In the genomic region with DNA sequence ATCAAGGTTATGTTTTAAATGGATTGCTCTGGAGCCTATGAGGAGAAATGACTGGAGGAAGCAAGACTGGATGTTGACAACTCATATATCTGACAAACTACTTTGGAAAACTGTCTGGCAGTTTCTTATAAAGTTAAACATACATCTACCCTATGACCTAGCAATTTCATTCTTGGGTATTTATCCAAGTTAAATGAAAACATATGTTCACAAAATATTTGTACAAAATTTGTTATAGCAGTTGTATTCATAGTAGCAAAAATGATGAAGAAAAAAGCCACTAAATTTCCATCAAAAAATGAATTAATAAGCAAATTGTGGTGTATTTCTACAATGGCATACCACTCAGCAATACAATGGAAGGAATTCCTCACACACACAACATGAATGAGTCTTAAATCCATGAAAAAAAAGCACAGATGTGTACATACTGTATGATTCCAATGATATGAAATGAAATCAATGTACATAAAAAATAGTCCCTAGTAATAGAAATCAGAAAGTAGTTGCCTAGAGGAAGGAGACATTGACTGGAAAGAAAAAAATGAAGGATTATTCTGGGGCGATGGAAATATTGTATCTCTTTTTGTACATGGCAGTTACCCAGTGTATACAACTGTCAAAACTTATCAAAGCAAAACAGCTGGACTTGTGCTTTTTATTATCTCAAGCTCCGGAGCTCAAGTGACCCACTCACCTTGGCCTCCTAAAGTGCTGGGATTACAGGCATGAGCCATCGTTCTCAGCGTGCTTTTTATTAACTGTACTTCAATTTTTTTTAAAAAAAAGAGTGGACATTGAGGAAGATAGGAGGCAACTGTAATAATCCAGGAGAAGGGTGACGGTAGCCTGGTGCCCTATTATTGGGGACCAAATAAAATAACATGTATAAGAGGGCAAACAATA, we compare ENCODE assay signal across 1 cellular context.
A peak's percentile ranks its signal among the peaks of the same experiment; 100 is the strongest.
TF ChIP-seq lines count a peak whose summit lies in the region.

No MANE protein-coding gene starts in this region.

TF ChIP-seq in K562, 482 proteins besides CTCF, POLR2A, EP300 and RAD21 (continues in another document):
- TF ChIP-seq ZNF79 (CRISPR knock-in tag; IDR thresholded peaks at IDR 0.05; ENCODE audit: low read depth) (0 out of 2 replicates have a peak, but pooled peaks have one; percentile 9), L3MBTL2 (IDR thresholded peaks at IDR 0.05) (peak; percentile 53; the same call in 1 of the 2 replicates), ZNF212 (CRISPR knock-in tag; IDR thresholded peaks at IDR 0.05) (no peak), NCOA2 (IDR thresholded peaks at IDR 0.05; ENCODE audit: partially characterized antibody in 2 of 2) (peak in 1 of 2 experiments; percentile 64), FOSL1 (tag; conservative IDR thresholded peaks at IDR 0.05) (no peak), DPF2 (IDR thresholded peaks at IDR 0.05) (peak; percentile 95), IFI16 (CRISPR knock-in tag; IDR thresholded peaks at IDR 0.05) (no peak), ESRRA (IDR thresholded peaks at IDR 0.05; ENCODE audit: borderline replicate concordance, low read depth) (peak; percentile 81), TAL1 (IDR thresholded peaks at IDR 0.05) (peak; percentile 92), ZNF644 (tag; IDR thresholded peaks at IDR 0.05; ENCODE audit: low read depth) (0 out of 2 replicates have a peak, but pooled peaks have one; percentile 57), TEAD2 (tag; IDR thresholded peaks at IDR 0.05) (no peak), HMG20A (CRISPR knock-in tag; conservative IDR thresholded peaks at IDR 0.05) (0 out of 2 replicates have a peak, but pooled peaks have one; percentile 35), TBL1XR1 (IDR thresholded peaks at IDR 0.05; ENCODE audit: low read length in 2 of 2) (peak in 1 of 2 experiments; percentile 57; a peak in 2 of 4 replicates), FOXK2 (conservative IDR thresholded peaks at IDR 0.05 in 1 of 2, IDR thresholded peaks at IDR 0.05 in 1 of 2; ENCODE audit: low read depth in 2 of 2) (peak; percentile 62 to 74), JUN (IDR thresholded peaks at IDR 0.05; ENCODE audit: borderline replicate concordance, low read depth, low read length) (no peak), JUN (CRISPR knock-in tag; IDR thresholded peaks at IDR 0.05; ENCODE audit: borderline replicate concordance) (no peak), ZNF347 (CRISPR knock-in tag; IDR thresholded peaks at IDR 0.05; ENCODE audit: low read depth) (no peak), RNF2 (IDR thresholded peaks at IDR 0.05) (peak; percentile 84), ZNF12 (CRISPR knock-in tag; IDR thresholded peaks at IDR 0.05) (no peak), ZNF197 (CRISPR knock-in tag; IDR thresholded peaks at IDR 0.05; ENCODE audit: low read depth) (peak; percentile 81; the same call in 1 of the 2 replicates), POLR2H (tag; IDR thresholded peaks at IDR 0.05; ENCODE audit: low read depth) (peak; percentile 60; the same call in 1 of the 2 replicates), NFRKB (IDR thresholded peaks at IDR 0.05; ENCODE audit: low read depth) (peak; percentile 77; the same call in 1 of the 2 replicates), ZEB2 (IDR thresholded peaks at IDR 0.05) (peak; percentile 83), CTBP1 (IDR thresholded peaks at IDR 0.05; ENCODE audit: borderline replicate concordance) (peak; percentile 58; the same call in 1 of the 2 replicates), BCOR (IDR thresholded peaks at IDR 0.05) (no peak), NEUROD1 (IDR thresholded peaks at IDR 0.05; ENCODE audit: borderline replicate concordance, low read depth, low read length, partially characterized antibody) (peak; percentile 70), NCOA1 (IDR thresholded peaks at IDR 0.05; ENCODE audit: low read depth) (peak; percentile 84; the same call in 1 of the 2 replicates)
- TF ChIP-seq, protein P1, sequence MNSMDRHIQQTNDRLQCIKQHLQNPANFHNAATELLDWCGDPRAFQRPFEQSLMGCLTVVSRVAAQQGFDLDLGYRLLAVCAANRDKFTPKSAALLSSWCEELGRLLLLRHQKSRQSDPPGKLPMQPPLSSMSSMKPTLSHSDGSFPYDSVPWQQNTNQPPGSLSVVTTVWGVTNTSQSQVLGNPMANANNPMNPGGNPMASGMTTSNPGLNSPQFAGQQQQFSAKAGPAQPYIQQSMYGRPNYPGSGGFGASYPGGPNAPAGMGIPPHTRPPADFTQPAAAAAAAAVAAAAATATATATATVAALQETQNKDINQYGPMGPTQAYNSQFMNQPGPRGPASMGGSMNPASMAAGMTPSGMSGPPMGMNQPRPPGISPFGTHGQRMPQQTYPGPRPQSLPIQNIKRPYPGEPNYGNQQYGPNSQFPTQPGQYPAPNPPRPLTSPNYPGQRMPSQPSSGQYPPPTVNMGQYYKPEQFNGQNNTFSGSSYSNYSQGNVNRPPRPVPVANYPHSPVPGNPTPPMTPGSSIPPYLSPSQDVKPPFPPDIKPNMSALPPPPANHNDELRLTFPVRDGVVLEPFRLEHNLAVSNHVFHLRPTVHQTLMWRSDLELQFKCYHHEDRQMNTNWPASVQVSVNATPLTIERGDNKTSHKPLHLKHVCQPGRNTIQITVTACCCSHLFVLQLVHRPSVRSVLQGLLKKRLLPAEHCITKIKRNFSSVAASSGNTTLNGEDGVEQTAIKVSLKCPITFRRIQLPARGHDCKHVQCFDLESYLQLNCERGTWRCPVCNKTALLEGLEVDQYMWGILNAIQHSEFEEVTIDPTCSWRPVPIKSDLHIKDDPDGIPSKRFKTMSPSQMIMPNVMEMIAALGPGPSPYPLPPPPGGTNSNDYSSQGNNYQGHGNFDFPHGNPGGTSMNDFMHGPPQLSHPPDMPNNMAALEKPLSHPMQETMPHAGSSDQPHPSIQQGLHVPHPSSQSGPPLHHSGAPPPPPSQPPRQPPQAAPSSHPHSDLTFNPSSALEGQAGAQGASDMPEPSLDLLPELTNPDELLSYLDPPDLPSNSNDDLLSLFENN (IDR thresholded peaks at IDR 0.05; ENCODE audit: low read depth in 2 of 2, low read length in 2 of 2): peak in 1 of 2 experiments; percentile 66; a peak in 1 of 4 replicates
- TF ChIP-seq, protein P2, sequence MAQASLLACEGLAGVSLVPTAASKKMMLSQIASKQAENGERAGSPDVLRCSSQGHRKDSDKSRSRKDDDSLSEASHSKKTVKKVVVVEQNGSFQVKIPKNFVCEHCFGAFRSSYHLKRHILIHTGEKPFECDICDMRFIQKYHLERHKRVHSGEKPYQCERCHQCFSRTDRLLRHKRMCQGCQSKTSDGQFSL (CRISPR knock-in tag; IDR thresholded peaks at IDR 0.05): no peak
- TF ChIP-seq, protein P2 (tag; IDR thresholded peaks at IDR 0.05): no peak
- TF ChIP-seq, protein P3, sequence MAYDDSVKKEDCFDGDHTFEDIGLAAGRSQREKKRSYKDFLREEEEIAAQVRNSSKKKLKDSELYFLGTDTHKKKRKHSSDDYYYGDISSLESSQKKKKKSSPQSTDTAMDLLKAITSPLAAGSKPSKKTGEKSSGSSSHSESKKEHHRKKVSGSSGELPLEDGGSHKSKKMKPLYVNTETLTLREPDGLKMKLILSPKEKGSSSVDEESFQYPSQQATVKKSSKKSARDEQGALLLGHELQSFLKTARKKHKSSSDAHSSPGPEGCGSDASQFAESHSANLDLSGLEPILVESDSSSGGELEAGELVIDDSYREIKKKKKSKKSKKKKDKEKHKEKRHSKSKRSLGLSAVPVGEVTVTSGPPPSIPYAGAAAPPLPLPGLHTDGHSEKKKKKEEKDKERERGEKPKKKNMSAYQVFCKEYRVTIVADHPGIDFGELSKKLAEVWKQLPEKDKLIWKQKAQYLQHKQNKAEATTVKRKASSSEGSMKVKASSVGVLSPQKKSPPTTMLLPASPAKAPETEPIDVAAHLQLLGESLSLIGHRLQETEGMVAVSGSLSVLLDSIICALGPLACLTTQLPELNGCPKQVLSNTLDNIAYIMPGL (CRISPR knock-in tag; IDR thresholded peaks at IDR 0.05): no peak
- TF ChIP-seq, protein P4, sequence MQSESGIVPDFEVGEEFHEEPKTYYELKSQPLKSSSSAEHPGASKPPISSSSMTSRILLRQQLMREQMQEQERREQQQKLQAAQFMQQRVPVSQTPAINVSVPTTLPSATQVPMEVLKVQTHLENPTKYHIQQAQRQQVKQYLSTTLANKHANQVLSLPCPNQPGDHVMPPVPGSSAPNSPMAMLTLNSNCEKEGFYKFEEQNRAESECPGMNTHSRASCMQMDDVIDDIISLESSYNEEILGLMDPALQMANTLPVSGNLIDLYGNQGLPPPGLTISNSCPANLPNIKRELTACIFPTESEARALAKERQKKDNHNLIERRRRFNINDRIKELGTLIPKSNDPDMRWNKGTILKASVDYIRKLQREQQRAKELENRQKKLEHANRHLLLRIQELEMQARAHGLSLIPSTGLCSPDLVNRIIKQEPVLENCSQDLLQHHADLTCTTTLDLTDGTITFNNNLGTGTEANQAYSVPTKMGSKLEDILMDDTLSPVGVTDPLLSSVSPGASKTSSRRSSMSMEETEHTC (IDR thresholded peaks at IDR 0.05): peak; percentile 62; the same call in 1 of the 2 replicates
- TF ChIP-seq, protein P5, sequence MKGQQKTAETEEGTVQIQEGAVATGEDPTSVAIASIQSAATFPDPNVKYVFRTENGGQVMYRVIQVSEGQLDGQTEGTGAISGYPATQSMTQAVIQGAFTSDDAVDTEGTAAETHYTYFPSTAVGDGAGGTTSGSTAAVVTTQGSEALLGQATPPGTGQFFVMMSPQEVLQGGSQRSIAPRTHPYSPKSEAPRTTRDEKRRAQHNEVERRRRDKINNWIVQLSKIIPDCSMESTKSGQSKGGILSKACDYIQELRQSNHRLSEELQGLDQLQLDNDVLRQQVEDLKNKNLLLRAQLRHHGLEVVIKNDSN (CRISPR knock-in tag; IDR thresholded peaks at IDR 0.05): no peak
- TF ChIP-seq, protein P6, sequence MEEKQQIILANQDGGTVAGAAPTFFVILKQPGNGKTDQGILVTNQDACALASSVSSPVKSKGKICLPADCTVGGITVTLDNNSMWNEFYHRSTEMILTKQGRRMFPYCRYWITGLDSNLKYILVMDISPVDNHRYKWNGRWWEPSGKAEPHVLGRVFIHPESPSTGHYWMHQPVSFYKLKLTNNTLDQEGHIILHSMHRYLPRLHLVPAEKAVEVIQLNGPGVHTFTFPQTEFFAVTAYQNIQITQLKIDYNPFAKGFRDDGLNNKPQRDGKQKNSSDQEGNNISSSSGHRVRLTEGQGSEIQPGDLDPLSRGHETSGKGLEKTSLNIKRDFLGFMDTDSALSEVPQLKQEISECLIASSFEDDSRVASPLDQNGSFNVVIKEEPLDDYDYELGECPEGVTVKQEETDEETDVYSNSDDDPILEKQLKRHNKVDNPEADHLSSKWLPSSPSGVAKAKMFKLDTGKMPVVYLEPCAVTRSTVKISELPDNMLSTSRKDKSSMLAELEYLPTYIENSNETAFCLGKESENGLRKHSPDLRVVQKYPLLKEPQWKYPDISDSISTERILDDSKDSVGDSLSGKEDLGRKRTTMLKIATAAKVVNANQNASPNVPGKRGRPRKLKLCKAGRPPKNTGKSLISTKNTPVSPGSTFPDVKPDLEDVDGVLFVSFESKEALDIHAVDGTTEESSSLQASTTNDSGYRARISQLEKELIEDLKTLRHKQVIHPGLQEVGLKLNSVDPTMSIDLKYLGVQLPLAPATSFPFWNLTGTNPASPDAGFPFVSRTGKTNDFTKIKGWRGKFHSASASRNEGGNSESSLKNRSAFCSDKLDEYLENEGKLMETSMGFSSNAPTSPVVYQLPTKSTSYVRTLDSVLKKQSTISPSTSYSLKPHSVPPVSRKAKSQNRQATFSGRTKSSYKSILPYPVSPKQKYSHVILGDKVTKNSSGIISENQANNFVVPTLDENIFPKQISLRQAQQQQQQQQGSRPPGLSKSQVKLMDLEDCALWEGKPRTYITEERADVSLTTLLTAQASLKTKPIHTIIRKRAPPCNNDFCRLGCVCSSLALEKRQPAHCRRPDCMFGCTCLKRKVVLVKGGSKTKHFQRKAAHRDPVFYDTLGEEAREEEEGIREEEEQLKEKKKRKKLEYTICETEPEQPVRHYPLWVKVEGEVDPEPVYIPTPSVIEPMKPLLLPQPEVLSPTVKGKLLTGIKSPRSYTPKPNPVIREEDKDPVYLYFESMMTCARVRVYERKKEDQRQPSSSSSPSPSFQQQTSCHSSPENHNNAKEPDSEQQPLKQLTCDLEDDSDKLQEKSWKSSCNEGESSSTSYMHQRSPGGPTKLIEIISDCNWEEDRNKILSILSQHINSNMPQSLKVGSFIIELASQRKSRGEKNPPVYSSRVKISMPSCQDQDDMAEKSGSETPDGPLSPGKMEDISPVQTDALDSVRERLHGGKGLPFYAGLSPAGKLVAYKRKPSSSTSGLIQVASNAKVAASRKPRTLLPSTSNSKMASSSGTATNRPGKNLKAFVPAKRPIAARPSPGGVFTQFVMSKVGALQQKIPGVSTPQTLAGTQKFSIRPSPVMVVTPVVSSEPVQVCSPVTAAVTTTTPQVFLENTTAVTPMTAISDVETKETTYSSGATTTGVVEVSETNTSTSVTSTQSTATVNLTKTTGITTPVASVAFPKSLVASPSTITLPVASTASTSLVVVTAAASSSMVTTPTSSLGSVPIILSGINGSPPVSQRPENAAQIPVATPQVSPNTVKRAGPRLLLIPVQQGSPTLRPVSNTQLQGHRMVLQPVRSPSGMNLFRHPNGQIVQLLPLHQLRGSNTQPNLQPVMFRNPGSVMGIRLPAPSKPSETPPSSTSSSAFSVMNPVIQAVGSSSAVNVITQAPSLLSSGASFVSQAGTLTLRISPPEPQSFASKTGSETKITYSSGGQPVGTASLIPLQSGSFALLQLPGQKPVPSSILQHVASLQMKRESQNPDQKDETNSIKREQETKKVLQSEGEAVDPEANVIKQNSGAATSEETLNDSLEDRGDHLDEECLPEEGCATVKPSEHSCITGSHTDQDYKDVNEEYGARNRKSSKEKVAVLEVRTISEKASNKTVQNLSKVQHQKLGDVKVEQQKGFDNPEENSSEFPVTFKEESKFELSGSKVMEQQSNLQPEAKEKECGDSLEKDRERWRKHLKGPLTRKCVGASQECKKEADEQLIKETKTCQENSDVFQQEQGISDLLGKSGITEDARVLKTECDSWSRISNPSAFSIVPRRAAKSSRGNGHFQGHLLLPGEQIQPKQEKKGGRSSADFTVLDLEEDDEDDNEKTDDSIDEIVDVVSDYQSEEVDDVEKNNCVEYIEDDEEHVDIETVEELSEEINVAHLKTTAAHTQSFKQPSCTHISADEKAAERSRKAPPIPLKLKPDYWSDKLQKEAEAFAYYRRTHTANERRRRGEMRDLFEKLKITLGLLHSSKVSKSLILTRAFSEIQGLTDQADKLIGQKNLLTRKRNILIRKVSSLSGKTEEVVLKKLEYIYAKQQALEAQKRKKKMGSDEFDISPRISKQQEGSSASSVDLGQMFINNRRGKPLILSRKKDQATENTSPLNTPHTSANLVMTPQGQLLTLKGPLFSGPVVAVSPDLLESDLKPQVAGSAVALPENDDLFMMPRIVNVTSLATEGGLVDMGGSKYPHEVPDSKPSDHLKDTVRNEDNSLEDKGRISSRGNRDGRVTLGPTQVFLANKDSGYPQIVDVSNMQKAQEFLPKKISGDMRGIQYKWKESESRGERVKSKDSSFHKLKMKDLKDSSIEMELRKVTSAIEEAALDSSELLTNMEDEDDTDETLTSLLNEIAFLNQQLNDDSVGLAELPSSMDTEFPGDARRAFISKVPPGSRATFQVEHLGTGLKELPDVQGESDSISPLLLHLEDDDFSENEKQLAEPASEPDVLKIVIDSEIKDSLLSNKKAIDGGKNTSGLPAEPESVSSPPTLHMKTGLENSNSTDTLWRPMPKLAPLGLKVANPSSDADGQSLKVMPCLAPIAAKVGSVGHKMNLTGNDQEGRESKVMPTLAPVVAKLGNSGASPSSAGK (IDR thresholded peaks at IDR 0.05): peak; percentile 30; the same call in 1 of the 2 replicates
- TF ChIP-seq, protein P7, sequence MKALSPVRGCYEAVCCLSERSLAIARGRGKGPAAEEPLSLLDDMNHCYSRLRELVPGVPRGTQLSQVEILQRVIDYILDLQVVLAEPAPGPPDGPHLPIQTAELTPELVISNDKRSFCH (CRISPR knock-in tag; IDR thresholded peaks at IDR 0.05): no peak
- TF ChIP-seq, protein P7 (tag; IDR thresholded peaks at IDR 0.05): no peak
